Comparison of ENCODE assay signal across 1 cellular context in the genomic region with DNA sequence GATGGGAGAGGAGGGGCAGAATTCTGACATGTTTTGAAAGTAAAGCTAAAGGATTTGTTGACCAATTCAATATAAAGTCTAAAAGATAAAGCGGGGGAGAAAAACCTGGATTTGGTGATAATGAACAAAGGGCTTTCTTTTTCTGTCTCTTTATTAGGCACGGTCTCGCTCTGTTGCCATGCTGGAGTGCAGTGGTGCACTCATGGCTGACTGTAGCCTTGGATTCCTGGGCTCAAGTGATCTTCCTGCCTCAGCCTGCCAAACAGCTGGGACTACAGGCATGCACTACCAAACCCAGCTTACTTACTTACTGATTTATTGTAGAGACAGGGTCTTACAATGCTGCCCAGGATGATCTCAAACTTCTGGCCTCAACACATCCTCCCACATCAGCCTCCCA.
TF ChIP-seq lines count a peak whose summit lies in the region.

No MANE protein-coding gene starts in this region.

TF ChIP-seq in WTC11, 78 proteins besides CTCF, POLR2A, EP300 and RAD21 (continued from another document):
- TF ChIP-seq, protein P1, sequence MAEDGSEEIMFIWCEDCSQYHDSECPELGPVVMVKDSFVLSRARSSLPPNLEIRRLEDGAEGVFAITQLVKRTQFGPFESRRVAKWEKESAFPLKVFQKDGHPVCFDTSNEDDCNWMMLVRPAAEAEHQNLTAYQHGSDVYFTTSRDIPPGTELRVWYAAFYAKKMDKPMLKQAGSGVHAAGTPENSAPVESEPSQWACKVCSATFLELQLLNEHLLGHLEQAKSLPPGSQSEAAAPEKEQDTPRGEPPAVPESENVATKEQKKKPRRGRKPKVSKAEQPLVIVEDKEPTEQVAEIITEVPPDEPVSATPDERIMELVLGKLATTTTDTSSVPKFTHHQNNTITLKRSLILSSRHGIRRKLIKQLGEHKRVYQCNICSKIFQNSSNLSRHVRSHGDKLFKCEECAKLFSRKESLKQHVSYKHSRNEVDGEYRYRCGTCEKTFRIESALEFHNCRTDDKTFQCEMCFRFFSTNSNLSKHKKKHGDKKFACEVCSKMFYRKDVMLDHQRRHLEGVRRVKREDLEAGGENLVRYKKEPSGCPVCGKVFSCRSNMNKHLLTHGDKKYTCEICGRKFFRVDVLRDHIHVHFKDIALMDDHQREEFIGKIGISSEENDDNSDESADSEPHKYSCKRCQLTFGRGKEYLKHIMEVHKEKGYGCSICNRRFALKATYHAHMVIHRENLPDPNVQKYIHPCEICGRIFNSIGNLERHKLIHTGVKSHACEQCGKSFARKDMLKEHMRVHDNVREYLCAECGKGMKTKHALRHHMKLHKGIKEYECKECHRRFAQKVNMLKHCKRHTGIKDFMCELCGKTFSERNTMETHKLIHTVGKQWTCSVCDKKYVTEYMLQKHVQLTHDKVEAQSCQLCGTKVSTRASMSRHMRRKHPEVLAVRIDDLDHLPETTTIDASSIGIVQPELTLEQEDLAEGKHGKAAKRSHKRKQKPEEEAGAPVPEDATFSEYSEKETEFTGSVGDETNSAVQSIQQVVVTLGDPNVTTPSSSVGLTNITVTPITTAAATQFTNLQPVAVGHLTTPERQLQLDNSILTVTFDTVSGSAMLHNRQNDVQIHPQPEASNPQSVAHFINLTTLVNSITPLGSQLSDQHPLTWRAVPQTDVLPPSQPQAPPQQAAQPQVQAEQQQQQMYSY (CRISPR knock-in tag; IDR thresholded peaks at IDR 0.05): no peak
- TF ChIP-seq, protein P2, sequence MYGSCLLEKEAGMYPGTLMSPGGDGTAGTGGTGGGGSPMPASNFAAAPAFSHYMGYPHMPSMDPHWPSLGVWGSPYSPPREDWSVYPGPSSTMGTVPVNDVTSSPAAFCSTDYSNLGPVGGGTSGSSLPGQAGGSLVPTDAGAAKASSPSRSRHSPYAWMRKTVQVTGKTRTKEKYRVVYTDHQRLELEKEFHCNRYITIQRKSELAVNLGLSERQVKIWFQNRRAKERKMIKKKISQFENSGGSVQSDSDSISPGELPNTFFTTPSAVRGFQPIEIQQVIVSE (CRISPR knock-in tag; IDR thresholded peaks at IDR 0.05; ENCODE audit: borderline replicate concordance): no peak
- TF ChIP-seq, protein P3, sequence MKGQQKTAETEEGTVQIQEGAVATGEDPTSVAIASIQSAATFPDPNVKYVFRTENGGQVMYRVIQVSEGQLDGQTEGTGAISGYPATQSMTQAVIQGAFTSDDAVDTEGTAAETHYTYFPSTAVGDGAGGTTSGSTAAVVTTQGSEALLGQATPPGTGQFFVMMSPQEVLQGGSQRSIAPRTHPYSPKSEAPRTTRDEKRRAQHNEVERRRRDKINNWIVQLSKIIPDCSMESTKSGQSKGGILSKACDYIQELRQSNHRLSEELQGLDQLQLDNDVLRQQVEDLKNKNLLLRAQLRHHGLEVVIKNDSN (CRISPR knock-in tag; IDR thresholded peaks at IDR 0.05): no peak
- TF ChIP-seq, protein P4, sequence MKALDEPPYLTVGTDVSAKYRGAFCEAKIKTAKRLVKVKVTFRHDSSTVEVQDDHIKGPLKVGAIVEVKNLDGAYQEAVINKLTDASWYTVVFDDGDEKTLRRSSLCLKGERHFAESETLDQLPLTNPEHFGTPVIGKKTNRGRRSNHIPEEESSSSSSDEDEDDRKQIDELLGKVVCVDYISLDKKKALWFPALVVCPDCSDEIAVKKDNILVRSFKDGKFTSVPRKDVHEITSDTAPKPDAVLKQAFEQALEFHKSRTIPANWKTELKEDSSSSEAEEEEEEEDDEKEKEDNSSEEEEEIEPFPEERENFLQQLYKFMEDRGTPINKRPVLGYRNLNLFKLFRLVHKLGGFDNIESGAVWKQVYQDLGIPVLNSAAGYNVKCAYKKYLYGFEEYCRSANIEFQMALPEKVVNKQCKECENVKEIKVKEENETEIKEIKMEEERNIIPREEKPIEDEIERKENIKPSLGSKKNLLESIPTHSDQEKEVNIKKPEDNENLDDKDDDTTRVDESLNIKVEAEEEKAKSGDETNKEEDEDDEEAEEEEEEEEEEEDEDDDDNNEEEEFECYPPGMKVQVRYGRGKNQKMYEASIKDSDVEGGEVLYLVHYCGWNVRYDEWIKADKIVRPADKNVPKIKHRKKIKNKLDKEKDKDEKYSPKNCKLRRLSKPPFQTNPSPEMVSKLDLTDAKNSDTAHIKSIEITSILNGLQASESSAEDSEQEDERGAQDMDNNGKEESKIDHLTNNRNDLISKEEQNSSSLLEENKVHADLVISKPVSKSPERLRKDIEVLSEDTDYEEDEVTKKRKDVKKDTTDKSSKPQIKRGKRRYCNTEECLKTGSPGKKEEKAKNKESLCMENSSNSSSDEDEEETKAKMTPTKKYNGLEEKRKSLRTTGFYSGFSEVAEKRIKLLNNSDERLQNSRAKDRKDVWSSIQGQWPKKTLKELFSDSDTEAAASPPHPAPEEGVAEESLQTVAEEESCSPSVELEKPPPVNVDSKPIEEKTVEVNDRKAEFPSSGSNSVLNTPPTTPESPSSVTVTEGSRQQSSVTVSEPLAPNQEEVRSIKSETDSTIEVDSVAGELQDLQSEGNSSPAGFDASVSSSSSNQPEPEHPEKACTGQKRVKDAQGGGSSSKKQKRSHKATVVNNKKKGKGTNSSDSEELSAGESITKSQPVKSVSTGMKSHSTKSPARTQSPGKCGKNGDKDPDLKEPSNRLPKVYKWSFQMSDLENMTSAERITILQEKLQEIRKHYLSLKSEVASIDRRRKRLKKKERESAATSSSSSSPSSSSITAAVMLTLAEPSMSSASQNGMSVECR (CRISPR knock-in tag; IDR thresholded peaks at IDR 0.05; ENCODE audit: borderline replicate concordance): no peak
